Comparison of ENCODE assay signal across 15 cellular contexts in the genomic region with DNA sequence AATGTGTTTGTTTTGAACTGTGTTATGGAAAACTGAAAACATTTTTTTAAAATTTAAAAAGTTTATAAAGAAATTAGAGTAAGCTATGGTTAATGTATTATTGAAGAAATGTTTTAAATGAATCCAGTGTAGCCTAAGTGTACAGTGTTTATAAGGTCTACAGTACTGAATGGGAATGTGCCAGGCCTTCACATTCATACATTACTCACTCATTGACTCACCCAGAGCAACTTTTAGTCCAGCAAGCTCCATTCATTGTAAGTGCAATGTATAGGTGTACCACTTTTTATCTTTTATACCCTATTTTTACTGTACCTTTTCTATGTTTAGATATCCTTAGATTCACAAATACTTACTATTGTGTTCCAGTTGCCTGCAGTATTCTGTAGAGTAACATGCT.
DNase-seq lines count a peak whose midpoint lies in the region; TF ChIP-seq lines count a peak whose summit lies in the region.
"Had no signal": no experiment of that assay in that cellular context is flagged by ENCODE, and none has a peak within 500 bp of the region (broad histone marks: within the 10 kb centered on the region; RNA-seq: fewer than 3 reads in every experiment).

No MANE protein-coding gene starts in this region.

- H3K27ac Mint-ChIP-seq in immature natural killer cell, result no peak overlapping the region
- H3K27ac Mint-ChIP-seq: activated naive CD8-positive, alpha-beta T cell treated with anti-CD3 and anti-CD28 coated beads, Interleukin-2, amount 10 ng/mL, durations not matched to agents 7 days and 5 days; dendritic cell treated with granulocyte-macrophage colony-stimulating factor and Interleukin-4, amounts not matched to agents 40 ng/mL and 50 ng/mL, for 4 days had no signal

- H3K4me3 ChIP-seq in AG09309 (ENCODE audit: control insufficient read depth, low read depth, low read length), result no peak overlapping the region
- no peak overlapping the region for H3K4me3 ChIP-seq in astrocyte of the spinal cord (ENCODE audit: low read depth, low read length)
- H3K4me3 ChIP-seq: BLaER1 had no signal

- H3K4me1 Mint-ChIP-seq in immature natural killer cell, result no peaks in the 10 kb centered on the region

- peak; percentile 53 for DNase-seq in AG09309 (ENCODE audit: low read depth)
- DNase-seq in LHCN-M2 (ENCODE audit: low read depth), result peak; percentile 82
- DNase-seq in astrocyte of the spinal cord (ENCODE audit: low read depth, low spot score), result peak; percentile 84
- peak; percentile 25 for DNase-seq in glomerular visceral epithelial cell (ENCODE audit: extremely low spot score)
- DNase-seq in stimulated activated CD4-positive, alpha-beta T cell treated with anti-CD3 and anti-CD28 coated beads, Interleukin-1b, Interleukin-23, amount 100 ng/mL, for 48 hours, result no peak
- no peak for DNase-seq in HPDE6-E6E7 (ENCODE audit: extremely low spot score)
- no peak for DNase-seq in immature natural killer cell
- no peak for DNase-seq in cortex of kidney (lab: John Stamatoyannopoulos, UW)
- DNase-seq: activated CD4-positive, alpha-beta T cell treated with anti-CD3 and anti-CD28 coated beads for 48 hours; activated naive CD8-positive, alpha-beta T cell treated with anti-CD3 and anti-CD28 coated beads, Interleukin-2, amount 10 ng/mL, durations not matched to agents 7 days and 5 days; DMS53; posterior cingulate gyrus; Right ventricle myocardium superior had no signal

- TF ChIP-seq CTCF in AG09309 (IDR thresholded peaks at IDR 0.05; ENCODE audit: control insufficient read depth, insufficient read depth, low read depth, low read length, missing control alignments) (no peak), astrocyte of the spinal cord (IDR thresholded peaks at IDR 0.05; ENCODE audit: low read depth, low read length) (no peak)

- H3K9me3 Mint-ChIP-seq in immature natural killer cell, result peaks cover 0 to 3% (median 0%) of the 10 kb centered on the region in 6 donors
- H3K9me3 Mint-ChIP-seq: activated naive CD8-positive, alpha-beta T cell treated with anti-CD3 and anti-CD28 coated beads, Interleukin-2, amount 10 ng/mL, durations not matched to agents 7 days and 5 days; dendritic cell treated with granulocyte-macrophage colony-stimulating factor and Interleukin-4, amounts not matched to agents 40 ng/mL and 50 ng/mL, for 4 days had no signal

- H3K4me3 Mint-ChIP-seq in immature natural killer cell, result no peak overlapping the region
- H3K4me3 Mint-ChIP-seq: activated naive CD8-positive, alpha-beta T cell treated with anti-CD3 and anti-CD28 coated beads, Interleukin-2, amount 10 ng/mL, durations not matched to agents 7 days and 5 days; dendritic cell treated with granulocyte-macrophage colony-stimulating factor and Interleukin-4, amounts not matched to agents 40 ng/mL and 50 ng/mL, for 4 days had no signal

- H3K36me3 Mint-ChIP-seq in immature natural killer cell, result no peaks in the 10 kb centered on the region
- H3K36me3 Mint-ChIP-seq: activated naive CD8-positive, alpha-beta T cell treated with anti-CD3 and anti-CD28 coated beads, Interleukin-2, amount 10 ng/mL, durations not matched to agents 7 days and 5 days had no signal

- in situ Hi-C loops in astrocyte of the spinal cord (cut with HindIII; ENCODE audit: low sequenced_read_pairs), result no loop called here

- H3K27me3 Mint-ChIP-seq in immature natural killer cell (ENCODE audit: low read depth in 3 of 3), result no peaks in the 10 kb centered on the region
- H3K27me3 Mint-ChIP-seq: activated naive CD8-positive, alpha-beta T cell treated with anti-CD3 and anti-CD28 coated beads, Interleukin-2, amount 10 ng/mL, durations not matched to agents 7 days and 5 days; dendritic cell treated with granulocyte-macrophage colony-stimulating factor and Interleukin-4, amounts not matched to agents 40 ng/mL and 50 ng/mL, for 4 days had no signal

Comparison
In these comparisons a context has a peak if more than half of its experiments do, and no peak if none do; other contexts are left out.
1. DNase-seq: peak in AG09309 (single experiment), LHCN-M2 (single experiment), astrocyte of the spinal cord (single experiment) and glomerular visceral epithelial cell (single experiment); none in stimulated activated CD4-positive, alpha-beta T cell treated with anti-CD3 and anti-CD28 coated beads, Interleukin-1b, Interleukin-23, amount 100 ng/mL, for 48 hours (single experiment), HPDE6-E6E7 (single experiment), immature natural killer cell (0 of 3) and cortex of kidney (single experiment).